Comparison of ENCODE assay signal across 9 cellular contexts in genomic region chr11:114164546-114164945, GRCh38.
A peak's percentile ranks its signal among the peaks of the same experiment; 100 is the strongest.
DNase-seq lines count a peak whose midpoint lies in the region; ATAC-seq and TF ChIP-seq lines count a peak whose summit lies in the region.
"Had no signal": no experiment of that assay in that cellular context is flagged by ENCODE, and none has a peak within 500 bp of the region (broad histone marks: within the 10 kb centered on the region; RNA-seq: fewer than 3 reads in every experiment).

No MANE protein-coding gene starts in this region.

- POLR2A ChIA-PET in activated CD4-positive, alpha-beta T cell treated with anti-CD3 and anti-CD28 coated beads, Interleukin-2, amount 10 ng/mL, durations not matched to agents 7 days and 5 days (lab: Charles Lee) = no interaction called here
- POLR2A ChIA-PET in naive thymus-derived CD4-positive, alpha-beta T cell (lab: Charles Lee) = interaction anchor here (20.6 kb wide), 1 partner anchor 24 kb away, joined by 363 read pairs; no protein-coding TSS in a partner anchor

- H3K9me3 ChIP-seq in colonic mucosa (no peaks in the 10 kb centered on the region), thoracic aorta (no peaks in the 10 kb centered on the region), BE2C (no peaks in the 10 kb centered on the region)
- H3K9me3 ChIP-seq in naive thymus-derived CD4-positive, alpha-beta T cell (ENCODE audit: control insufficient read depth in 2 of 3, low read length in 3 of 3) = no peaks in the 10 kb centered on the region

- H3K4me3 Mint-ChIP-seq in activated CD4-positive, alpha-beta T cell treated with anti-CD3 and anti-CD28 coated beads, Interleukin-2, amount 10 ng/mL, durations not matched to agents 7 days and 5 days = no peak overlapping the region
- peak overlapping the region in 3 of 10 donors; percentile 3 to 66 (median 18) for H3K4me3 Mint-ChIP-seq in naive thymus-derived CD4-positive, alpha-beta T cell

- H3K27me3 Mint-ChIP-seq in activated CD4-positive, alpha-beta T cell treated with anti-CD3 and anti-CD28 coated beads, Interleukin-2, amount 10 ng/mL, durations not matched to agents 7 days and 5 days = no peaks in the 10 kb centered on the region
- no peaks in the 10 kb centered on the region for H3K27me3 Mint-ChIP-seq in naive thymus-derived CD4-positive, alpha-beta T cell

- H3K4me1 ChIP-seq in colonic mucosa (peaks cover 53% of the 10 kb centered on the region), thoracic aorta (ENCODE audit: control insufficient read depth in 1 of 2, low read depth in 2 of 2) (peaks cover 88 to 91% of the 10 kb centered on the region in 2 donors), BE2C (peaks cover 30% of the 10 kb centered on the region)
- peaks cover 54 to 85% of the 10 kb centered on the region in 2 donors for H3K4me1 ChIP-seq in naive thymus-derived CD4-positive, alpha-beta T cell (ENCODE audit: control insufficient read depth in 2 of 2, insufficient read depth in 2 of 2, low read length in 2 of 2)

- peaks cover 89% of the 10 kb centered on the region for H3K4me1 Mint-ChIP-seq in activated CD4-positive, alpha-beta T cell treated with anti-CD3 and anti-CD28 coated beads, Interleukin-2, amount 10 ng/mL, durations not matched to agents 7 days and 5 days
- peaks cover 70 to 100% (median 97%) of the 10 kb centered on the region in 7 donors for H3K4me1 Mint-ChIP-seq in naive thymus-derived CD4-positive, alpha-beta T cell

- no peak for TF ChIP-seq CTCF in colonic mucosa (IDR thresholded peaks at IDR 0.05)
- no peak for TF ChIP-seq CTCF in thoracic aorta (IDR thresholded peaks at IDR 0.05)
- TF ChIP-seq CTCF in BE2C (IDR thresholded peaks at IDR 0.05; ENCODE audit: low read depth, low read length) = no peak

- peak overlapping the region; percentile 64 for H3K27ac ChIP-seq in colonic mucosa
- H3K27ac ChIP-seq in naive thymus-derived CD4-positive, alpha-beta T cell (ENCODE audit: low read depth, low read length) = no peak overlapping the region
- H3K27ac ChIP-seq in thoracic aorta = peak overlapping the region; percentile 97 to 99

- no peak for ATAC-seq in naive thymus-derived CD4-positive, alpha-beta T cell
- ATAC-seq in thoracic aorta (ENCODE audit: insufficient number of reproducible peaks, low FRiP score, low read depth) = no peak

- H3K27me3 ChIP-seq in colonic mucosa (no peaks in the 10 kb centered on the region), thoracic aorta (replicated peaks; ENCODE audit: insufficient read depth) (no peaks in the 10 kb centered on the region), BE2C (peaks cover 20% of the 10 kb centered on the region)
- no peaks in the 10 kb centered on the region for H3K27me3 ChIP-seq in naive thymus-derived CD4-positive, alpha-beta T cell (ENCODE audit: control insufficient read depth in 2 of 2, insufficient read depth in 2 of 2, low read length in 2 of 2)

- intact Hi-C loops in colonic mucosa (cut with DNase I) = no loop called here
- intact Hi-C loops in naive thymus-derived CD4-positive, alpha-beta T cell (cut with micrococcal nuclease) = loop anchor here (5.0 to 10.0 kb wide), 3 partner anchors 33 to 390 kb away; partner anchors contain the start of genes C11orf71 (in 2 of the 2), RBM7 (in 2 of the 2), CLDN25 (in 1 of the 2) and ZW10 (in 1 of the 2)

- H3K27ac Mint-ChIP-seq in activated CD4-positive, alpha-beta T cell treated with anti-CD3 and anti-CD28 coated beads, Interleukin-2, amount 10 ng/mL, durations not matched to agents 7 days and 5 days = peak overlapping the region; percentile 80
- H3K27ac Mint-ChIP-seq in naive thymus-derived CD4-positive, alpha-beta T cell = peak overlapping the region; percentile 4 to 93 (median 81)

- CTCF ChIA-PET in activated CD4-positive, alpha-beta T cell treated with anti-CD3 and anti-CD28 coated beads, Interleukin-2, amount 10 ng/mL, durations not matched to agents 7 days and 5 days (lab: Charles Lee) = interaction anchor here (1.0 kb wide), 1 partner anchor 53 kb away, joined by 3 read pairs; no protein-coding TSS in a partner anchor
- CTCF ChIA-PET in naive thymus-derived CD4-positive, alpha-beta T cell (lab: Charles Lee) = interaction anchor here (0.8 to 2.1 kb wide), 2 partner anchors 30 to 32 kb away, joined by 3 to 9 read pairs; no protein-coding TSS in a partner anchor

- H3K36me3 ChIP-seq in colonic mucosa (no peaks in the 10 kb centered on the region), thoracic aorta (no peaks in the 10 kb centered on the region), BE2C (no peaks in the 10 kb centered on the region)
- no peaks in the 10 kb centered on the region for H3K36me3 ChIP-seq in naive thymus-derived CD4-positive, alpha-beta T cell (ENCODE audit: control insufficient read depth in 2 of 3, insufficient read depth in 3 of 3, low read length in 3 of 3)

- no peak overlapping the region for H3K4me3 ChIP-seq in colonic mucosa
- no peak overlapping the region for H3K4me3 ChIP-seq in naive thymus-derived CD4-positive, alpha-beta T cell (ENCODE audit: low read length)
- no peak overlapping the region for H3K4me3 ChIP-seq in thoracic aorta
- H3K4me3 ChIP-seq in BE2C (ENCODE audit: low read depth, low read length) = no peak overlapping the region

- no peak for DNase-seq in activated CD4-positive, alpha-beta T cell treated with anti-CD3 and anti-CD28 coated beads, Interleukin-2, amount 10 ng/mL, durations not matched to agents 7 days and 5 days
- no peak for DNase-seq in activated CD4-positive, alpha-beta T cell treated with anti-CD3 and anti-CD28 coated beads, Interleukin-2, amount 50 U/mL, for 1 hour
- no peak for DNase-seq in colonic mucosa
- DNase-seq in naive thymus-derived CD4-positive, alpha-beta T cell = no peak
- DNase-seq in thoracic aorta (ENCODE audit: low spot score) = no peak
- DNase-seq in cortex of kidney (lab: John Stamatoyannopoulos, UW) = no peak
- no peak for DNase-seq in BE2C
- DNase-seq in activated naive CD4-positive, alpha-beta T cell (lab: John Stamatoyannopoulos, UW) = no peak
- DNase-seq: SHP77 treated with DMSO at 0.1 percent for 48 hours had no signal

- H3K36me3 Mint-ChIP-seq in activated CD4-positive, alpha-beta T cell treated with anti-CD3 and anti-CD28 coated beads, Interleukin-2, amount 10 ng/mL, durations not matched to agents 7 days and 5 days (ENCODE audit: low read depth) = peaks cover 17% of the 10 kb centered on the region
- peaks cover 0 to 12% (median 0%) of the 10 kb centered on the region in 5 donors for H3K36me3 Mint-ChIP-seq in naive thymus-derived CD4-positive, alpha-beta T cell

- H3K9ac ChIP-seq in colonic mucosa (ENCODE audit: low read depth in 2 of 2, low read length in 2 of 2) = peak overlapping the region in 1 of 2 donors; percentile 62

- peaks cover 4% of the 10 kb centered on the region for H3K9me3 Mint-ChIP-seq in activated CD4-positive, alpha-beta T cell treated with anti-CD3 and anti-CD28 coated beads, Interleukin-2, amount 10 ng/mL, durations not matched to agents 7 days and 5 days
- peaks cover 0 to 4% (median 0%) of the 10 kb centered on the region in 11 donors for H3K9me3 Mint-ChIP-seq in naive thymus-derived CD4-positive, alpha-beta T cell
